17 cellular contexts compared by ENCODE assay signal in genomic region chr12:45165284-45165683, GRCh38. TPM values are rescaled to one million over a fixed set of nuclear protein-coding genes. Genes with fewer than 3 reads are reported as not detected.
DNase-seq lines count a peak whose midpoint lies in the region; ATAC-seq and TF ChIP-seq lines count a peak whose summit lies in the region.
"Had no signal": no experiment of that assay in that cellular context is flagged by ENCODE, and none has a peak within 500 bp of the region (broad histone marks: within the 10 kb centered on the region; RNA-seq: fewer than 3 reads in every experiment).

No MANE protein-coding gene starts in this region.

- no peak for TF ChIP-seq EP300 in Ishikawa (IDR thresholded peaks at IDR 0.05; ENCODE audit: borderline replicate concordance)

- ATAC-seq in sciatic nerve (peak; percentile 9), GM21825 (IDR thresholded peaks at IDR 0.05; ENCODE audit: unreplicated experiment) (no peak)
- ATAC-seq: GM12878, HCT116 had no signal

- CTCF ChIA-PET in GM10248 (lab: Yijun Ruan, JAX), result interaction anchor here (1.1 to 1.5 kb wide), 2 partner anchors 20 to 224 kb away, joined by 3 to 4 read pairs; no protein-coding TSS in a partner anchor

- intact Hi-C loops in sciatic nerve (cut with DNase I), result no loop called here

- POLR2A ChIA-PET in GM10248 (lab: Yijun Ruan, JAX), result no interaction called here

- no peak for TF ChIP-seq RAD21 in Ishikawa (IDR thresholded peaks at IDR 0.05; ENCODE audit: low read depth)

- in situ Hi-C loops in GM13976 (cut with MboI; ENCODE audit: low sequenced_read_pairs, unreplicated experiment), result no loop called here

- TF ChIP-seq CTCF in GM10248 (IDR thresholded peaks at IDR 0.05; ENCODE audit: control extremely low read depth, extremely low read depth, low read depth, missing control alignments) (no peak), GM13976 (IDR thresholded peaks at IDR 0.05; ENCODE audit: borderline replicate concordance, control extremely low read depth, extremely low read depth, insufficient read depth, missing control alignments) (no peak)

- DNase-seq in myocyte (ENCODE audit: low read depth) (peak; percentile 36), sciatic nerve (ENCODE audit: low spot score) (no peak), NCI-H2196 treated with DMSO at 0.1 percent for 48 hours (lab: John Stamatoyannopoulos, UW; ENCODE audit: unreplicated experiment) (no peak), GM10248 (ENCODE audit: extremely low spot score) (no peak), GM13976 (ENCODE audit: low spot score) (no peak)
- DNase-seq: C1 segment of cervical spinal cord; Calu3; CD4-positive, alpha-beta memory T cell; COR-L47; DMS53; DMS79 treated with DMSO at 0.1 percent for 48 hours; GM23248; H7 had no signal

TF ChIP-seq in Ishikawa, 13 proteins besides CTCF, POLR2A, EP300 and RAD21:
- TF ChIP-seq EGR1 (IDR thresholded peaks at IDR 0.05), result no peak
- peak; percentile 51 for TF ChIP-seq REST (IDR thresholded peaks at IDR 0.05; ENCODE audit: low read depth)
TF ChIP-seq in Ishikawa: peak in this region for 1.

RNA-seq across cellular contexts. Expression of gene ANO6, which starts 50.6 kb away (rescaled TPM):
- total RNA-seq in myocyte (89.3 and 92.2 TPM in 2 replicates), sciatic nerve (50.6 TPM)
- 25.1 TPM for polyA plus RNA-seq in myocyte (2012)
